Comparison of ENCODE assay signal across 9 cellular contexts in the genomic region with DNA sequence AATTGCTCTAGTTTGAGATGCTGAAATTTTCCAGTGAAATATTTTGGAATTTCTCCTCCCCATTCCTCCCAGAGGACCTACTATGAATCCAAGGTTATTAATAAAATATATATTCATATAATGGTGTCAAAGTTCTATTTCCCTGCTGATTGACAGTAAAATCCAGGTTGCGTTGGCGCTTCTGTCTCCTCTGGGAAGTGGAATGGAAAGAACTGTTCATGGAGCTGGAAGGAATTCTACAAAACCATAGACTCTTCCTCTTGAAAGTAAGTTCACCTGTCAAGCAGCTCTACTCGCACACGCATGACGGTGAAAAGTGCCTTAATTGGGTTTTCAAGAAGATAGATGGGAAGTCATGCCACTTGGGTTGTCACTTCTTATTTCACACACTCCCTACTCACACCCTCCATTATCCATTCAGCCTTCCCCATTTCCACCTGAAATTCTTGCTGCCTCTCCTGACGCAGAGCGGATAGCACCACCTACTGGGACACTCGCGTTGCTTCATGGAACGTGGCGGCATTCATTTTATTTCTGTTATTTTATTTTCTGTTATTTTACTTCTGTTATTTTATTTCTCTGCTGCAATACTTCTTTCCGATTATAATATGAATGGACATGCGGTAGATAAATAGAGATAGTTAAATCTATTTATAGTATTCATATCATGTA.
DNase-seq lines count a peak whose midpoint lies in the region; ATAC-seq and TF ChIP-seq lines count a peak whose summit lies in the region.
"Had no signal": no experiment of that assay in that cellular context is flagged by ENCODE, and none has a peak within 500 bp of the region (broad histone marks: within the 10 kb centered on the region; RNA-seq: fewer than 3 reads in every experiment).

No MANE protein-coding gene starts in this region.

- H3K14ac ChIP-seq in mesenchymal stem cell (ENCODE audit: low read length in 2 of 2), result no peak overlapping the region

- no peak overlapping the region for H2BK12ac ChIP-seq in mesenchymal stem cell (ENCODE audit: low read length in 2 of 2)

- no peak overlapping the region for H2BK5ac ChIP-seq in mesenchymal stem cell (ENCODE audit: low read depth, low read length, poor library complexity, severe bottlenecking)

- no peak overlapping the region for H3K4me2 ChIP-seq in mesenchymal stem cell (ENCODE audit: low read length, poor library complexity, severe bottlenecking)

- peak; percentile 14 for TF ChIP-seq CTCF in HL-60 (IDR thresholded peaks at IDR 0.05; ENCODE audit: insufficient read depth, low read length)
- TF ChIP-seq CTCF in astrocyte of the cerebellum (IDR thresholded peaks at IDR 0.05; ENCODE audit: low read depth, low read length, missing control alignments), result peak; percentile 53
- TF ChIP-seq CTCF in gastrocnemius medialis (IDR thresholded peaks at IDR 0.05 in 4 of 5, conservative IDR thresholded peaks at IDR 0.05 in 1 of 5), result no peak

- H3K4ac ChIP-seq in mesenchymal stem cell (ENCODE audit: low read depth in 1 of 2, low read length in 2 of 2), result no peak overlapping the region

- H4K8ac ChIP-seq in mesenchymal stem cell (ENCODE audit: low read length), result no peak overlapping the region

- 68% methylated on average over 5 of the region's 13 CpGs for WGBS in mesenchymal stem cell

- TF ChIP-seq POLR2A in gastrocnemius medialis (IDR thresholded peaks at IDR 0.05), result no peak

- no peak overlapping the region for H3K4me3 Mint-ChIP-seq in stimulated activated memory B cell treated with anti-CD40 and anti-IgM and Interleukin-4, amounts not matched to agents 10 μg/mL and 1 μg/mL and 100 μg/mL, for 72 hours
- H3K4me3 Mint-ChIP-seq: stimulated activated naive CD8-positive, alpha-beta T cell treated with anti-CD3 and anti-CD28 coated beads, Interleukin-15, Interleukin-2, amounts not matched to agents 100 ng/mL and 50 ng/mL, for 24 hours had no signal

- in situ Hi-C loops in astrocyte of the cerebellum (cut with HindIII; ENCODE audit: low sequenced_read_pairs), result no loop called here
- in situ Hi-C loops in gastrocnemius medialis (cut with MboI; ENCODE audit: low sequenced_read_pairs in 4 of 4), result no loop called here

- no peak overlapping the region for H3K27ac Mint-ChIP-seq in stimulated activated memory B cell treated with anti-CD40 and anti-IgM and Interleukin-4, amounts not matched to agents 10 μg/mL and 1 μg/mL and 100 μg/mL, for 72 hours
- H3K27ac Mint-ChIP-seq: stimulated activated naive CD8-positive, alpha-beta T cell treated with anti-CD3 and anti-CD28 coated beads, Interleukin-15, Interleukin-2, amounts not matched to agents 100 ng/mL and 50 ng/mL, for 24 hours had no signal

- DNase-seq in D341Med (ENCODE audit: low spot score), result peak; percentile 48
- peak in 1 of 2 experiments; percentile 35 for DNase-seq in HL-60 (ENCODE audit: low read depth in 1 of 2, low spot score in 1 of 2)
- DNase-seq in astrocyte of the cerebellum (ENCODE audit: low read depth), result peak; percentile 1
- peak; percentile 6 for DNase-seq in mesenchymal stem cell
- DNase-seq in NCI-H2171 (lab: John Stamatoyannopoulos, UW), result no peak
- no peak for DNase-seq in gastrocnemius medialis

- no peak overlapping the region for H4K91ac ChIP-seq in mesenchymal stem cell (ENCODE audit: low read length)

- H2AK5ac ChIP-seq in mesenchymal stem cell (ENCODE audit: low read length, severe bottlenecking), result no peak overlapping the region

- H3K9ac ChIP-seq in mesenchymal stem cell (ENCODE audit: low read length), result no peak overlapping the region

- H3K27me3 Mint-ChIP-seq in stimulated activated memory B cell treated with anti-CD40 and anti-IgM and Interleukin-4, amounts not matched to agents 10 μg/mL and 1 μg/mL and 100 μg/mL, for 72 hours, result no peaks in the 10 kb centered on the region
- H3K27me3 Mint-ChIP-seq: stimulated activated naive CD8-positive, alpha-beta T cell treated with anti-CD3 and anti-CD28 coated beads, Interleukin-15, Interleukin-2, amounts not matched to agents 100 ng/mL and 50 ng/mL, for 24 hours had no signal

- peaks cover 3% of the 10 kb centered on the region for H3K9me3 ChIP-seq in mesenchymal stem cell (ENCODE audit: control insufficient read depth, low read length)
- no peaks in the 10 kb centered on the region for H3K9me3 ChIP-seq in gastrocnemius medialis

- H2AFZ ChIP-seq in mesenchymal stem cell (ENCODE audit: low read depth, low read length), result no peak overlapping the region

- no peak overlapping the region for H3K4me3 ChIP-seq in HL-60 (replicated peaks; ENCODE audit: insufficient read depth, low read length)
- no peak overlapping the region for H3K4me3 ChIP-seq in astrocyte of the cerebellum (ENCODE audit: low read depth, low read length)
- H3K4me3 ChIP-seq in mesenchymal stem cell (ENCODE audit: insufficient read depth in 1 of 2, low read depth in 1 of 2, low read length in 2 of 2), result no peak overlapping the region
- no peak overlapping the region for H3K4me3 ChIP-seq in gastrocnemius medialis

- no peak overlapping the region for H2BK120ac ChIP-seq in mesenchymal stem cell (ENCODE audit: low read depth, low read length)

- H3K4me1 ChIP-seq in mesenchymal stem cell (ENCODE audit: control insufficient read depth, insufficient read depth, low read depth, low read length), result no peaks in the 10 kb centered on the region
- H3K4me1 ChIP-seq in gastrocnemius medialis, result no peaks in the 10 kb centered on the region

- no peak overlapping the region for H3K23ac ChIP-seq in mesenchymal stem cell (ENCODE audit: low read length in 2 of 2)

- no peaks in the 10 kb centered on the region for H3K36me3 Mint-ChIP-seq in stimulated activated memory B cell treated with anti-CD40 and anti-IgM and Interleukin-4, amounts not matched to agents 10 μg/mL and 1 μg/mL and 100 μg/mL, for 72 hours

- no peaks in the 10 kb centered on the region for H3K79me1 ChIP-seq in mesenchymal stem cell (replicated peaks; ENCODE audit: low read length, poor library complexity, severe bottlenecking)

- H3K4me1 Mint-ChIP-seq in stimulated activated memory B cell treated with anti-CD40 and anti-IgM and Interleukin-4, amounts not matched to agents 10 μg/mL and 1 μg/mL and 100 μg/mL, for 72 hours, result no peaks in the 10 kb centered on the region

- intact Hi-C loops in gastrocnemius medialis (cut with DNase I; ENCODE audit: low total_unique reads), result no loop called here

- H2BK15ac ChIP-seq in mesenchymal stem cell (ENCODE audit: low read depth, poor library complexity, severe bottlenecking), result no peak overlapping the region

- H3K27ac ChIP-seq in HL-60 (replicated peaks) (no peak overlapping the region), mesenchymal stem cell (ENCODE audit: low read length, poor library complexity, severe bottlenecking) (no peak overlapping the region), gastrocnemius medialis (no peak overlapping the region)

- no peak for ATAC-seq in gastrocnemius medialis
- ATAC-seq in stimulated activated memory B cell treated with anti-CD40 and anti-IgM and Interleukin-4, amounts not matched to agents 10 μg/mL and 1 μg/mL and 100 μg/mL, for 72 hours, result no peak
- no peak for ATAC-seq in HG03354 (IDR thresholded peaks at IDR 0.05; ENCODE audit: poor library complexity, severe bottlenecking, unreplicated experiment)

- H3K36me3 ChIP-seq in mesenchymal stem cell (ENCODE audit: control insufficient read depth in 1 of 2, insufficient read depth in 2 of 2, low read depth in 1 of 2, low read length in 2 of 2) (no peaks in the 10 kb centered on the region), gastrocnemius medialis (no peaks in the 10 kb centered on the region)

- H3K18ac ChIP-seq in mesenchymal stem cell (ENCODE audit: low read depth in 1 of 2, low read length in 2 of 2), result no peak overlapping the region

- H3K27me3 ChIP-seq in HL-60 (ENCODE audit: insufficient read depth, poor library complexity, severe bottlenecking) (no peaks in the 10 kb centered on the region), mesenchymal stem cell (ENCODE audit: control insufficient read depth in 1 of 2, insufficient read depth in 1 of 2, low read length in 2 of 2) (no peaks in the 10 kb centered on the region), gastrocnemius medialis (no peaks in the 10 kb centered on the region)

- H3K9me3 Mint-ChIP-seq in stimulated activated memory B cell treated with anti-CD40 and anti-IgM and Interleukin-4, amounts not matched to agents 10 μg/mL and 1 μg/mL and 100 μg/mL, for 72 hours, result no peaks in the 10 kb centered on the region
- H3K9me3 Mint-ChIP-seq: stimulated activated naive CD8-positive, alpha-beta T cell treated with anti-CD3 and anti-CD28 coated beads, Interleukin-15, Interleukin-2, amounts not matched to agents 100 ng/mL and 50 ng/mL, for 24 hours had no signal

Comparison
In these comparisons a context has a peak if more than half of its experiments do, and no peak if none do; other contexts are left out.
1. DNase-seq: peak in D341Med (single experiment), astrocyte of the cerebellum (single experiment) and mesenchymal stem cell (single experiment); none in NCI-H2171 (single experiment) and gastrocnemius medialis (0 of 2).
2. CTCF ChIP-seq: peak in HL-60 (single experiment) and astrocyte of the cerebellum (single experiment); none in gastrocnemius medialis (0 of 5).